1 cellular context compared by ENCODE assay signal in the genomic region with DNA sequence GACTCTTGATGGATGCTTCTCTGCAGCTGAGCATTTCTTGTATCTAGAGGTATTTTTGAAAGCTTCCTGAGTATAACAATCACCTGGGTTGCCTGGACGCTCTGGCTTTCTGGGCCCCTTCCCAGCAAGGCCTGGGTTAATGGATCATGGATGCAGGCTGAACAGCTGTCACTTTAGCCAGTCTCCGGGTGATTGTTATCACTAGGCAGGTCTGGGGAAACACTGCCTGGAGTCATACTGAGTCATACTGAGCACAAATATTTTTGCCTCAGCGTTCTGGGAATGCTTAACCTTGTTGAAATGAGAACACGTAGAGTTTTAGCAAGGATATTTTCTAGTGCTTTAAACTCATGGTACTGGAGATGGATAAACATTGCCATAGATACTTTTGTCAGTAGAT.
TF ChIP-seq lines count a peak whose summit lies in the region.

No MANE protein-coding gene starts in this region.

TF ChIP-seq in GM23338, 12 proteins besides CTCF, POLR2A, EP300 and RAD21 (continued from another document):
- no peak for TF ChIP-seq ZNF462 (CRISPR knock-in tag; IDR thresholded peaks at IDR 0.05)
- TF ChIP-seq, protein P1, sequence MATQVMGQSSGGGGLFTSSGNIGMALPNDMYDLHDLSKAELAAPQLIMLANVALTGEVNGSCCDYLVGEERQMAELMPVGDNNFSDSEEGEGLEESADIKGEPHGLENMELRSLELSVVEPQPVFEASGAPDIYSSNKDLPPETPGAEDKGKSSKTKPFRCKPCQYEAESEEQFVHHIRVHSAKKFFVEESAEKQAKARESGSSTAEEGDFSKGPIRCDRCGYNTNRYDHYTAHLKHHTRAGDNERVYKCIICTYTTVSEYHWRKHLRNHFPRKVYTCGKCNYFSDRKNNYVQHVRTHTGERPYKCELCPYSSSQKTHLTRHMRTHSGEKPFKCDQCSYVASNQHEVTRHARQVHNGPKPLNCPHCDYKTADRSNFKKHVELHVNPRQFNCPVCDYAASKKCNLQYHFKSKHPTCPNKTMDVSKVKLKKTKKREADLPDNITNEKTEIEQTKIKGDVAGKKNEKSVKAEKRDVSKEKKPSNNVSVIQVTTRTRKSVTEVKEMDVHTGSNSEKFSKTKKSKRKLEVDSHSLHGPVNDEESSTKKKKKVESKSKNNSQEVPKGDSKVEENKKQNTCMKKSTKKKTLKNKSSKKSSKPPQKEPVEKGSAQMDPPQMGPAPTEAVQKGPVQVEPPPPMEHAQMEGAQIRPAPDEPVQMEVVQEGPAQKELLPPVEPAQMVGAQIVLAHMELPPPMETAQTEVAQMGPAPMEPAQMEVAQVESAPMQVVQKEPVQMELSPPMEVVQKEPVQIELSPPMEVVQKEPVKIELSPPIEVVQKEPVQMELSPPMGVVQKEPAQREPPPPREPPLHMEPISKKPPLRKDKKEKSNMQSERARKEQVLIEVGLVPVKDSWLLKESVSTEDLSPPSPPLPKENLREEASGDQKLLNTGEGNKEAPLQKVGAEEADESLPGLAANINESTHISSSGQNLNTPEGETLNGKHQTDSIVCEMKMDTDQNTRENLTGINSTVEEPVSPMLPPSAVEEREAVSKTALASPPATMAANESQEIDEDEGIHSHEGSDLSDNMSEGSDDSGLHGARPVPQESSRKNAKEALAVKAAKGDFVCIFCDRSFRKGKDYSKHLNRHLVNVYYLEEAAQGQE (IDR thresholded peaks at IDR 0.05; ENCODE audit: unreplicated experiment) = no peak
